ENCODE assay signal across 13 cellular contexts in the genomic region with DNA sequence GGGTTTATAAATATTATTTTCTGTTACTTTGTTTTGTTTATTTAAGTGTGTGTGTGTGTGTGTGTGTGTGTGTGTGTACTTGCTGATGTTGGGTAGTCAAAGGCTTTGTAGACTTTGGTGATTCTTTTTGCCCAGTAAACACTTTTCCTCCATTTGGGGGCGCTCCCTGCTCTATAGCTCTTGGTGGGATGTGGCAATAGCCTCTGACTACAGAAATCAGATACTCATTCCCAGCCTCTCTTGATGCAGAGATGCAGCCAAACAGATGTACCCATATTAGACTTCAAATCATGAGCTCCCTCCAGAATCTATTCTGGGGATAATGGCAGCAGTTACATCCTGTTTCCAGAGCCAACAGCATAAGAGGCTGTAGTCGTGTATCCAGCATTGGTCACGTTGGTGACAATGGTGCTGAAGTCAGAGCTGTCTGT. TPM values are rescaled to one million over a fixed set of nuclear protein-coding genes. Genes with fewer than 3 reads are reported as not detected.
A peak's percentile ranks its signal among the peaks of the same experiment; 100 is the strongest.
DNase-seq lines count a peak whose midpoint lies in the region; ATAC-seq and TF ChIP-seq lines count a peak whose summit lies in the region.
"Had no signal": no experiment of that assay in that cellular context is flagged by ENCODE, and none has a peak within 500 bp of the region (broad histone marks: within the 10 kb centered on the region; RNA-seq: fewer than 3 reads in every experiment).

No MANE protein-coding gene starts in this region.

- H3K4me1 Mint-ChIP-seq in activated T-helper 17 cell treated with anti-CD3 and anti-CD28 coated beads, Interleukin-2, amount 50 U/mL, for 72 hours = peaks cover 13% of the 10 kb centered on the region
- peaks cover 18% of the 10 kb centered on the region for H3K4me1 Mint-ChIP-seq in stimulated activated memory B cell treated with anti-CD40 and anti-IgM and Interleukin-4, amounts not matched to agents 10 μg/mL and 1 μg/mL and 100 μg/mL, for 72 hours

- peak overlapping the region; percentile 7 for H3K27ac Mint-ChIP-seq in activated T-helper 17 cell treated with anti-CD3 and anti-CD28 coated beads, Interleukin-2, amount 50 U/mL, for 72 hours
- no peak overlapping the region for H3K27ac Mint-ChIP-seq in stimulated activated memory B cell treated with anti-CD40 and anti-IgM and Interleukin-4, amounts not matched to agents 10 μg/mL and 1 μg/mL and 100 μg/mL, for 72 hours
- H3K27ac Mint-ChIP-seq: activated naive CD8-positive, alpha-beta T cell treated with anti-CD3 and anti-CD28 coated beads, Interleukin-2, amount 10 ng/mL, durations not matched to agents 7 days and 5 days; T-helper 1 cell treated with Interleukin-12 subunit alpha and Interleukin-12 subunit beta and Interleukin-4 antibody, amounts not matched to agents 30 μg/mL and 1 μg/mL, for 36 hours had no signal

- H3K4me3 Mint-ChIP-seq in activated T-helper 17 cell treated with anti-CD3 and anti-CD28 coated beads, Interleukin-2, amount 50 U/mL, for 72 hours = no peak overlapping the region
- H3K4me3 Mint-ChIP-seq in stimulated activated memory B cell treated with anti-CD40 and anti-IgM and Interleukin-4, amounts not matched to agents 10 μg/mL and 1 μg/mL and 100 μg/mL, for 72 hours = no peak overlapping the region
- H3K4me3 Mint-ChIP-seq: activated naive CD8-positive, alpha-beta T cell treated with anti-CD3 and anti-CD28 coated beads, Interleukin-2, amount 10 ng/mL, durations not matched to agents 7 days and 5 days; T-helper 1 cell treated with Interleukin-12 subunit alpha and Interleukin-12 subunit beta and Interleukin-4 antibody, amounts not matched to agents 30 μg/mL and 1 μg/mL, for 36 hours had no signal

- H3K27ac ChIP-seq in HEK293 (ENCODE audit: extremely low read depth, low read depth, low read length) (no peak overlapping the region), left ventricle myocardium inferior (replicated peaks) (peak overlapping the region; percentile 40)

- H3K27me3 Mint-ChIP-seq in activated T-helper 17 cell treated with anti-CD3 and anti-CD28 coated beads, Interleukin-2, amount 50 U/mL, for 72 hours = peaks cover 9% of the 10 kb centered on the region
- H3K27me3 Mint-ChIP-seq in stimulated activated memory B cell treated with anti-CD40 and anti-IgM and Interleukin-4, amounts not matched to agents 10 μg/mL and 1 μg/mL and 100 μg/mL, for 72 hours = peaks cover 27% of the 10 kb centered on the region

- H3K27me3 ChIP-seq in left ventricle myocardium inferior (ENCODE audit: low read depth) = no peaks in the 10 kb centered on the region

- TF ChIP-seq CTCF in HEK293 (tag by site-specific recombination; IDR thresholded peaks at IDR 0.05) = no peak
- peak; percentile 44 for TF ChIP-seq CTCF in left ventricle myocardium inferior (IDR thresholded peaks at IDR 0.05; ENCODE audit: borderline replicate concordance)

- ATAC-seq in activated T-helper 17 cell treated with anti-CD3 and anti-CD28 coated beads, Interleukin-2, amount 50 U/mL, for 72 hours (replicated peaks) = no peak
- ATAC-seq in stimulated activated memory B cell treated with anti-CD40 and anti-IgM and Interleukin-4, amounts not matched to agents 10 μg/mL and 1 μg/mL and 100 μg/mL, for 72 hours = no peak
- no peak for ATAC-seq in HG03520 (IDR thresholded peaks at IDR 0.05; ENCODE audit: unreplicated experiment)

- H3K4me1 ChIP-seq in HEK293 (ENCODE audit: control insufficient read depth, insufficient read depth, low read length) = no peaks in the 10 kb centered on the region
- H3K4me1 ChIP-seq in left ventricle myocardium inferior = peaks cover 11% of the 10 kb centered on the region

- CTCF ChIA-PET in HEK293 (lab: Yijun Ruan, JAX) = interaction anchor here (0.6 to 1.7 kb wide), 28 partner anchors 8 to 732 kb away, joined by 3 to 9 read pairs (median 4); a partner anchor contains a TSS

- in situ Hi-C loops in ACHN (cut with HindIII; ENCODE audit: low pct_ligation_motif_present, low pct_unique_long_range_greater_than_20kb, low sequenced_read_pairs) = no loop called here

- POLR2A ChIA-PET in HEK293 (lab: Yijun Ruan, JAX) = interaction anchor here (0.7 kb wide), 1 partner anchor 487 kb away, joined by 3 read pairs; no protein-coding TSS in a partner anchor

- peaks cover 2% of the 10 kb centered on the region for H3K9me3 Mint-ChIP-seq in activated T-helper 17 cell treated with anti-CD3 and anti-CD28 coated beads, Interleukin-2, amount 50 U/mL, for 72 hours
- H3K9me3 Mint-ChIP-seq in stimulated activated memory B cell treated with anti-CD40 and anti-IgM and Interleukin-4, amounts not matched to agents 10 μg/mL and 1 μg/mL and 100 μg/mL, for 72 hours = peaks cover 6% of the 10 kb centered on the region

- H3K36me3 ChIP-seq in HEK293 (ENCODE audit: control insufficient read depth in 2 of 2, insufficient read depth in 1 of 2, low read length in 2 of 2) = no peaks in the 10 kb centered on the region
- no peaks in the 10 kb centered on the region for H3K36me3 ChIP-seq in left ventricle myocardium inferior

- H3K4me3 ChIP-seq in HEK293 (ENCODE audit: low read depth, low read length) = no peak overlapping the region
- H3K4me3 ChIP-seq in left ventricle myocardium inferior = no peak overlapping the region

- H3K9me3 ChIP-seq in HEK293 (ENCODE audit: control insufficient read depth, insufficient read depth, low read depth, low read length) = no peaks in the 10 kb centered on the region
- peaks cover 9% of the 10 kb centered on the region for H3K9me3 ChIP-seq in left ventricle myocardium inferior (replicated peaks)

- intact Hi-C loops in left ventricle myocardium inferior (cut with micrococcal nuclease) = no loop called here

- DNase-seq in ACHN (peak; percentile 12), left ventricle myocardium inferior (no peak)
- DNase-seq in stimulated activated naive CD4-positive, alpha-beta T cell (lab: John Stamatoyannopoulos, UW) = no peak
- DNase-seq in stimulated activated CD4-positive, alpha-beta T cell treated with anti-CD3 and anti-CD28 coated beads, Interleukin-15, amount 100 ng/mL, for 24 hours = no peak
- DNase-seq: activated naive CD8-positive, alpha-beta T cell treated with anti-CD3 and anti-CD28 coated beads, Interleukin-2, amount 10 ng/mL, durations not matched to agents 7 days and 5 days; COR-L47; islet precursor cell had no signal

- no peaks in the 10 kb centered on the region for H3K36me3 Mint-ChIP-seq in activated T-helper 17 cell treated with anti-CD3 and anti-CD28 coated beads, Interleukin-2, amount 50 U/mL, for 72 hours (ENCODE audit: low read depth)
- no peaks in the 10 kb centered on the region for H3K36me3 Mint-ChIP-seq in stimulated activated memory B cell treated with anti-CD40 and anti-IgM and Interleukin-4, amounts not matched to agents 10 μg/mL and 1 μg/mL and 100 μg/mL, for 72 hours

TF ChIP-seq in HEK293, 187 proteins besides CTCF, POLR2A, EP300 and RAD21:
- TF ChIP-seq ZNF121 (tag by site-specific recombination; IDR thresholded peaks at IDR 0.05) = no peak
- TF ChIP-seq ZNF654 (tag by site-specific recombination; IDR thresholded peaks at IDR 0.05; ENCODE audit: low read depth) = peak; percentile 92
- TF ChIP-seq ZNF391 (tag by site-specific recombination; IDR thresholded peaks at IDR 0.05; ENCODE audit: borderline replicate concordance, low read depth) = peak; percentile 26; the same call in 1 of the 2 replicates
- TF ChIP-seq, protein P1, sequence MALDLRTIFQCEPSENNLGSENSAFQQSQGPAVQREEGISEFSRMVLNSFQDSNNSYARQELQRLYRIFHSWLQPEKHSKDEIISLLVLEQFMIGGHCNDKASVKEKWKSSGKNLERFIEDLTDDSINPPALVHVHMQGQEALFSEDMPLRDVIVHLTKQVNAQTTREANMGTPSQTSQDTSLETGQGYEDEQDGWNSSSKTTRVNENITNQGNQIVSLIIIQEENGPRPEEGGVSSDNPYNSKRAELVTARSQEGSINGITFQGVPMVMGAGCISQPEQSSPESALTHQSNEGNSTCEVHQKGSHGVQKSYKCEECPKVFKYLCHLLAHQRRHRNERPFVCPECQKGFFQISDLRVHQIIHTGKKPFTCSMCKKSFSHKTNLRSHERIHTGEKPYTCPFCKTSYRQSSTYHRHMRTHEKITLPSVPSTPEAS (tag by site-specific recombination; IDR thresholded peaks at IDR 0.05) = peak; percentile 84
- TF ChIP-seq, protein P2, sequence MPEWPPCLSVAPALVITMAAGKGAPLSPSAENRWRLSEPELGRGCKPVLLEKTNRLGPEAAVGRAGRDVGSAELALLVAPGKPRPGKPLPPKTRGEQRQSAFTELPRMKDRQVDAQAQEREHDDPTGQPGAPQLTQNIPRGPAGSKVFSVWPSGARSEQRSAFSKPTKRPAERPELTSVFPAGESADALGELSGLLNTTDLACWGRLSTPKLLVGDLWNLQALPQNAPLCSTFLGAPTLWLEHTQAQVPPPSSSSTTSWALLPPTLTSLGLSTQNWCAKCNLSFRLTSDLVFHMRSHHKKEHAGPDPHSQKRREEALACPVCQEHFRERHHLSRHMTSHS (tag by site-specific recombination; IDR thresholded peaks at IDR 0.05) = no peak

RNA-seq across cellular contexts. Expression of a gene that starts 33.4 kb away (rescaled TPM):
- not detected for total RNA-seq in activated T-helper 17 cell treated with anti-CD3 and anti-CD28 coated beads, Interleukin-2, amount 50 U/mL, for 72 hours
- not detected for total RNA-seq in left ventricle myocardium inferior
- total RNA-seq: activated naive CD8-positive, alpha-beta T cell treated with anti-CD3 and anti-CD28 coated beads, Interleukin-2, amount 10 ng/mL, durations not matched to agents 7 days and 5 days; HT-29 had no signal

RNA-seq across cellular contexts. Expression of a gene that starts 36.0 kb away (rescaled TPM):
- total RNA-seq in activated T-helper 17 cell treated with anti-CD3 and anti-CD28 coated beads, Interleukin-2, amount 50 U/mL, for 72 hours = 10 to 100 TPM; 23.0 to 38.7 TPM
- 4.8 TPM for total RNA-seq in left ventricle myocardium inferior
